17 cellular contexts compared by ENCODE assay signal in genomic region chr5:98414938-98415337, GRCh38.
DNase-seq lines count a peak whose midpoint lies in the region; ATAC-seq and TF ChIP-seq lines count a peak whose summit lies in the region.
"Had no signal": no experiment of that assay in that cellular context is flagged by ENCODE, and none has a peak within 500 bp of the region (broad histone marks: within the 10 kb centered on the region; RNA-seq: fewer than 3 reads in every experiment).

No MANE protein-coding gene starts in this region.

- no peak overlapping the region for H3K4me3 ChIP-seq in retinal pigment epithelial cell (ENCODE audit: low read length)

- CTCF ChIA-PET in RWPE1 (lab: Yijun Ruan, JAX): interaction anchor here (0.6 to 0.9 kb wide), 2 partner anchors 75 to 181 kb away, joined by 3 to 6 read pairs; no protein-coding TSS in a partner anchor

- ATAC-seq in GM21447 (IDR thresholded peaks at IDR 0.05; ENCODE audit: unreplicated experiment) (no peak), GM19463 (IDR thresholded peaks at IDR 0.05; ENCODE audit: unreplicated experiment) (no peak), GM21360 (IDR thresholded peaks at IDR 0.05; ENCODE audit: unreplicated experiment) (no peak)
- ATAC-seq: Right ventricle myocardium inferior had no signal

- TF ChIP-seq CTCF in RWPE1 (conservative IDR thresholded peaks at IDR 0.05; ENCODE audit: low read depth): no peak
- TF ChIP-seq CTCF in retinal pigment epithelial cell (conservative IDR thresholded peaks at IDR 0.05; ENCODE audit: low read depth, low read length): no peak

- H3K27ac ChIP-seq in RWPE1: no peak overlapping the region

- POLR2A ChIA-PET in RWPE1 (lab: Yijun Ruan, JAX; ENCODE audit: low non-redundant PET): no interaction called here

- DNase-seq in GM03348 (ENCODE audit: low spot score) (peak; percentile 54), RWPE1 (ENCODE audit: low spot score) (peak; percentile 75), fibroblast of gingiva (ENCODE audit: low read depth) (peak; percentile 91), retinal pigment epithelial cell (ENCODE audit: low read depth) (peak; percentile 76)
- DNase-seq in stimulated activated naive CD4-positive, alpha-beta T cell (lab: John Stamatoyannopoulos, UW): no peak
- DNase-seq: activated CD8-positive, alpha-beta memory T cell treated with anti-CD3 and anti-CD28 coated beads for 24 hours; activated naive CD4-positive, alpha-beta T cell treated with anti-CD3 and anti-CD28 coated beads for 36 hours; CD4-positive, alpha-beta memory T cell; foreskin melanocyte; GF-D8; islet precursor cell; NCI-H1436; retina had no signal

Comparison
In these comparisons a context has a peak if more than half of its experiments do, and no peak if none do; other contexts are left out.
1. DNase-seq: peak in GM03348 (single experiment), RWPE1 (single experiment), fibroblast of gingiva (single experiment) and retinal pigment epithelial cell (single experiment); none in stimulated activated naive CD4-positive, alpha-beta T cell (0 of 6).